Comparison of ENCODE assay signal across 20 cellular contexts in genomic region chr20:45913105-45913504, GRCh38. TPM values are rescaled to one million over a fixed set of nuclear protein-coding genes. Genes with fewer than 3 reads are reported as not detected.
DNase-seq lines count a peak whose midpoint lies in the region; ATAC-seq and TF ChIP-seq lines count a peak whose summit lies in the region.
"Had no signal": no experiment of that assay in that cellular context is flagged by ENCODE, and none has a peak within 500 bp of the region (broad histone marks: within the 10 kb centered on the region; RNA-seq: fewer than 3 reads in every experiment).

No MANE protein-coding gene starts in this region.

- peaks cover 10% of the 10 kb centered on the region for H3K79me2 ChIP-seq in GM23338 (replicated peaks; ENCODE audit: insufficient read depth)

- intact Hi-C loops in activated B cell treated with CpG ODN at 0.5 μM for 24 hours (cut with micrococcal nuclease): no loop called here

- H3K4me1 ChIP-seq in BLaER1 treated with 17β-estradiol and CSF1 and Interleukin-3, amounts not matched to agents 10 nM and 100 nM: peaks cover 33 to 88% (median 45%) of the 10 kb centered on the region in 10 experiments
- peaks cover 7% of the 10 kb centered on the region; the same call in 1 of the 2 replicates for H3K4me1 ChIP-seq in GM23338 (ENCODE audit: insufficient read depth)

- POLR2A ChIA-PET in activated B cell treated with CpG ODN at 0.5 μM for 24 hours (lab: Charles Lee): no interaction called here

- peak overlapping the region in 6 of 11 experiments; percentile 21 to 99 (median 90); a peak in 9 of 22 replicates for H3K4me2 ChIP-seq in BLaER1 treated with 17β-estradiol and CSF1 and Interleukin-3, amounts not matched to agents 10 nM and 100 nM
- peak overlapping the region; percentile 81; the same call in 1 of the 2 replicates for H3K4me2 ChIP-seq in GM23338

- H3K4me3 Mint-ChIP-seq in GM23338 (no peak overlapping the region), activated B cell treated with CpG ODN at 0.5 μM for 24 hours (peak overlapping the region; percentile 74)
- H3K4me3 Mint-ChIP-seq: activated CD4-positive, alpha-beta T cell treated with anti-CD3 and anti-CD28 coated beads, Interleukin-2, amount 10 ng/mL, durations not matched to agents 7 days and 5 days had no signal

- H3K9me3 ChIP-seq in BLaER1 treated with 17β-estradiol and CSF1 and Interleukin-3, amounts not matched to agents 10 nM and 100 nM (replicated peaks in 1 of 11): no peaks in the 10 kb centered on the region
- H3K9me3 ChIP-seq: gastroesophageal sphincter, ovary, stomach had no signal

- H3K9ac ChIP-seq in BLaER1 treated with 17β-estradiol and CSF1 and Interleukin-3, amounts not matched to agents 10 nM and 100 nM: peak overlapping the region in 3 of 11 experiments; percentile 34 to 78 (median 35); a peak in 3 of 22 replicates

- TF ChIP-seq CTCF in GM23338 (conservative IDR thresholded peaks at IDR 0.05; ENCODE audit: low read depth in 2 of 2) (no peak), activated B cell treated with CpG ODN at 0.5 μM for 24 hours (IDR thresholded peaks at IDR 0.05) (no peak)

- H3K27ac ChIP-seq in BLaER1 treated with 17β-estradiol and CSF1 and Interleukin-3, amounts not matched to agents 10 nM and 100 nM: peak overlapping the region in 4 of 11 experiments; percentile 52 to 77 (median 74); a peak in 7 of 22 replicates
- no peak overlapping the region for H3K27ac ChIP-seq in GM23338 (ENCODE audit: low read depth)

- peaks cover 0 to 14% (median 0%) of the 10 kb centered on the region in 11 experiments; a peak in 2 of 22 replicates for H3K36me3 ChIP-seq in BLaER1 treated with 17β-estradiol and CSF1 and Interleukin-3, amounts not matched to agents 10 nM and 100 nM
- 0 out of 2 replicates have a peak, but pooled peaks cover 5% of the 10 kb centered on the region for H3K36me3 ChIP-seq in GM23338 (ENCODE audit: insufficient read depth)
- H3K36me3 ChIP-seq: gastroesophageal sphincter, ovary had no signal

- H3K27me3 Mint-ChIP-seq in GM23338 (ENCODE audit: insufficient read depth, low read depth, poor library complexity) (peaks cover 11% of the 10 kb centered on the region), activated B cell treated with CpG ODN at 0.5 μM for 24 hours (peaks cover 15% of the 10 kb centered on the region)

- DNase-seq in GM23338 (ENCODE audit: low spot score) (no peak), activated B cell treated with CpG ODN at 0.5 μM for 24 hours (no peak), lung microvascular endothelial cell (ENCODE audit: low read depth in 2 of 2) (peak; percentile 63 to 80), NCI-H1092 (lab: John Stamatoyannopoulos, UW) (no peak), T-helper 9 cell (no peak)
- no peak for DNase-seq in NK-92 treated with Interleukin-12 subunit alpha and Interleukin-12 subunit beta, amount 100 ng/mL, for 24 hours (lab: John Stamatoyannopoulos, UW)
- DNase-seq in activated effector memory CD4-positive, alpha-beta T cell treated with anti-CD3 and anti-CD28 coated beads, Interleukin-2, amount 50 U/mL, for 16 hours: no peak
- DNase-seq: activated CD4-positive, alpha-beta T cell treated with anti-CD3 and anti-CD28 coated beads, Interleukin-2, amount 10 ng/mL, durations not matched to agents 7 days and 5 days; activated CD8-positive, alpha-beta memory T cell treated with anti-CD3 and anti-CD28 coated beads, Interleukin-2, amount 50 U/mL, for 48 hours; activated naive CD4-positive, alpha-beta T cell treated with anti-CD3 and anti-CD28 coated beads, Interleukin-2, amount 10 ng/mL, durations not matched to agents 7 days and 5 days; EL; NCI-H2081; NCI-H524; PC-3; stimulated activated CD4-positive, alpha-beta T cell treated with anti-CD3 and anti-CD28 coated beads, Interleukin-2, amount 100 ng/mL, for 24 hours; stomach had no signal

- H3F3A ChIP-seq in GM23338 (replicated peaks; ENCODE audit: low read depth): peaks cover 8% of the 10 kb centered on the region; the same call in 1 of the 2 replicates

- ATAC-seq in GM23338: no peak
- ATAC-seq in activated B cell treated with CpG ODN at 0.5 μM for 24 hours (ENCODE audit: low read depth): no peak
- ATAC-seq: gastroesophageal sphincter, HCT116, PC-3 had no signal

- H3K9me3 Mint-ChIP-seq in GM23338 (no peaks in the 10 kb centered on the region; the same call in 2 of the 3 replicates), activated B cell treated with CpG ODN at 0.5 μM for 24 hours (no peaks in the 10 kb centered on the region)
- H3K9me3 Mint-ChIP-seq: activated CD4-positive, alpha-beta T cell treated with anti-CD3 and anti-CD28 coated beads, Interleukin-2, amount 10 ng/mL, durations not matched to agents 7 days and 5 days; activated naive CD4-positive, alpha-beta T cell treated with anti-CD3 and anti-CD28 coated beads, Interleukin-2, amount 10 ng/mL, durations not matched to agents 7 days and 5 days had no signal

- H4K20me1 ChIP-seq in BLaER1 treated with 17β-estradiol and CSF1 and Interleukin-3, amounts not matched to agents 10 nM and 100 nM: peaks cover 0 to 13% (median 0%) of the 10 kb centered on the region in 11 experiments; a peak in 2 of 22 replicates
- peaks cover 9% of the 10 kb centered on the region for H4K20me1 ChIP-seq in GM23338 (replicated peaks; ENCODE audit: insufficient read depth)

- peaks cover 23% of the 10 kb centered on the region for H3K36me3 Mint-ChIP-seq in GM23338 (ENCODE audit: low read depth)
- H3K36me3 Mint-ChIP-seq in activated B cell treated with CpG ODN at 0.5 μM for 24 hours (ENCODE audit: low read depth): no peaks in the 10 kb centered on the region
- H3K36me3 Mint-ChIP-seq: activated naive CD4-positive, alpha-beta T cell treated with anti-CD3 and anti-CD28 coated beads, Interleukin-2, amount 10 ng/mL, durations not matched to agents 7 days and 5 days had no signal

- H3K4me3 ChIP-seq in BLaER1 treated with 17β-estradiol and CSF1 and Interleukin-3, amounts not matched to agents 10 nM and 100 nM: no peak overlapping the region
- peak overlapping the region; percentile 91 for H3K4me3 ChIP-seq in GM23338
- H3K4me3 ChIP-seq: ovary had no signal

- H3K4me1 Mint-ChIP-seq in GM23338 (peaks cover 11% of the 10 kb centered on the region; the same call in 2 of the 3 replicates), activated B cell treated with CpG ODN at 0.5 μM for 24 hours (peaks cover 31% of the 10 kb centered on the region)

- H2AFZ ChIP-seq in GM23338: no peak overlapping the region

- H3K27ac Mint-ChIP-seq in GM23338 (no peak overlapping the region), activated B cell treated with CpG ODN at 0.5 μM for 24 hours (peak overlapping the region; percentile 76)
- H3K27ac Mint-ChIP-seq: activated CD4-positive, alpha-beta T cell treated with anti-CD3 and anti-CD28 coated beads, Interleukin-2, amount 10 ng/mL, durations not matched to agents 7 days and 5 days; activated naive CD4-positive, alpha-beta T cell treated with anti-CD3 and anti-CD28 coated beads, Interleukin-2, amount 10 ng/mL, durations not matched to agents 7 days and 5 days had no signal

- CTCF ChIA-PET in activated B cell treated with CpG ODN at 0.5 μM for 24 hours (lab: Charles Lee): no interaction called here

- H3K27me3 ChIP-seq in BLaER1 treated with 17β-estradiol and CSF1 and Interleukin-3, amounts not matched to agents 10 nM and 100 nM: peaks cover 0 to 31% (median 19%) of the 10 kb centered on the region in 11 experiments; a peak in 20 of 22 replicates
- H3K27me3 ChIP-seq in GM23338 (ENCODE audit: insufficient read depth): no peaks in the 10 kb centered on the region
- H3K27me3 ChIP-seq: ovary had no signal

- H3K9me2 ChIP-seq in GM23338 (ENCODE audit: insufficient read depth): no peaks in the 10 kb centered on the region

TF ChIP-seq in GM23338, 12 proteins besides CTCF, POLR2A, EP300 and RAD21 (continues in another document):
- TF ChIP-seq STAT1 (IDR thresholded peaks at IDR 0.05; ENCODE audit: unreplicated experiment) (no peak), ZNF331 (CRISPR knock-in tag; IDR thresholded peaks at IDR 0.05; ENCODE audit: low read depth) (no peak), NANOG (IDR thresholded peaks at IDR 0.05; ENCODE audit: borderline replicate concordance) (no peak), JUNB (IDR thresholded peaks at IDR 0.05; ENCODE audit: unreplicated experiment) (no peak)

RNA-seq across cellular contexts. Expression of gene PLTP, which starts 1.1 kb away (rescaled TPM):
- total RNA-seq in GM23338 (2014; rRNA removed; shearing (Covaris generic)): 141 and 160 TPM in 2 replicates
- 107 and 108 TPM in 2 replicates for polyA plus RNA-seq in GM23338 (2016; fragmentation: Nextera tagmentation; extraction: Ambion mirVana)
- 2.3 and 3.5 TPM in 2 replicates for total RNA-seq in activated B cell treated with CpG ODN at 0.5 μM for 24 hours
- 4.4 and 4.8 TPM in 2 replicates for total RNA-seq in lung microvascular endothelial cell

RNA-seq across cellular contexts. Expression of gene PCIF1, which starts 21.4 kb away (rescaled TPM):
- 26.1 and 27.0 TPM in 2 replicates for total RNA-seq in GM23338 (2014; rRNA removed; shearing (Covaris generic))
- polyA plus RNA-seq in GM23338 (2016; fragmentation: Nextera tagmentation; extraction: Ambion mirVana): 28.3 and 37.0 TPM in 2 replicates
- total RNA-seq in activated B cell treated with CpG ODN at 0.5 μM for 24 hours (48.3 and 55.7 TPM in 2 replicates), lung microvascular endothelial cell (7.8 and 9.5 TPM in 2 replicates)

RNA-seq across cellular contexts. Expression of gene CTSA, which starts 22.0 kb away (rescaled TPM):
- 31.4 and 39.9 TPM in 2 replicates for total RNA-seq in GM23338 (2014; rRNA removed; shearing (Covaris generic))
- polyA plus RNA-seq in GM23338 (2016; fragmentation: Nextera tagmentation; extraction: Ambion mirVana): 52.8 and 63.9 TPM in 2 replicates
- total RNA-seq in activated B cell treated with CpG ODN at 0.5 μM for 24 hours: 61.9 and 67.2 TPM in 2 replicates
- total RNA-seq in lung microvascular endothelial cell: 40.8 and 64.1 TPM in 2 replicates

RNA-seq across cellular contexts. Expression of gene NEURL2, which starts 22.1 kb away (rescaled TPM):
- total RNA-seq in GM23338 (2014; rRNA removed; shearing (Covaris generic)): 7.6 and 10.9 TPM in 2 replicates
- 4.5 and 4.6 TPM in 2 replicates for polyA plus RNA-seq in GM23338 (2016; fragmentation: Nextera tagmentation; extraction: Ambion mirVana)
- total RNA-seq in activated B cell treated with CpG ODN at 0.5 μM for 24 hours: 1.1 and 2.0 TPM in 2 replicates
- 2.2 and 3.0 TPM in 2 replicates for total RNA-seq in lung microvascular endothelial cell

RNA-seq across cellular contexts. Expression of gene SPATA25, which starts 25.7 kb away (rescaled TPM):
- total RNA-seq in GM23338 (2014; rRNA removed; shearing (Covaris generic)): 1.0 and 7.5 TPM in 2 replicates
- polyA plus RNA-seq in GM23338 (2016; fragmentation: Nextera tagmentation; extraction: Ambion mirVana): 0.50 TPM in 1 of 2 replicates, not detected in the other
- total RNA-seq in activated B cell treated with CpG ODN at 0.5 μM for 24 hours: 0.53 and 0.88 TPM in 2 replicates
- total RNA-seq in lung microvascular endothelial cell: 0.44 and 0.79 TPM in 2 replicates

Comparison
In these comparisons a context has a peak if more than half of its experiments do, and no peak if none do; other contexts are left out.
1. DNase-seq: peak in lung microvascular endothelial cell (2 of 2); none in GM23338 (single experiment), activated B cell treated with CpG ODN at 0.5 μM for 24 hours (single experiment), NK-92 treated with Interleukin-12 subunit alpha and Interleukin-12 subunit beta, amount 100 ng/mL, for 24 hours (single experiment), NCI-H1092 (single experiment), activated effector memory CD4-positive, alpha-beta T cell treated with anti-CD3 and anti-CD28 coated beads, Interleukin-2, amount 50 U/mL, for 16 hours (single experiment) and T-helper 9 cell (single experiment).
2. RNA of gene PLTP, which starts 1.1 kb away (total RNA-seq): 141 to 160 TPM in GM23338; 4.4 to 4.8 TPM in lung microvascular endothelial cell and 2.3 to 3.5 TPM in activated B cell treated with CpG ODN at 0.5 μM for 24 hours; every median in the first group is over 10 times any median in the second.